8 cellular contexts compared by ENCODE assay signal in the genomic region with DNA sequence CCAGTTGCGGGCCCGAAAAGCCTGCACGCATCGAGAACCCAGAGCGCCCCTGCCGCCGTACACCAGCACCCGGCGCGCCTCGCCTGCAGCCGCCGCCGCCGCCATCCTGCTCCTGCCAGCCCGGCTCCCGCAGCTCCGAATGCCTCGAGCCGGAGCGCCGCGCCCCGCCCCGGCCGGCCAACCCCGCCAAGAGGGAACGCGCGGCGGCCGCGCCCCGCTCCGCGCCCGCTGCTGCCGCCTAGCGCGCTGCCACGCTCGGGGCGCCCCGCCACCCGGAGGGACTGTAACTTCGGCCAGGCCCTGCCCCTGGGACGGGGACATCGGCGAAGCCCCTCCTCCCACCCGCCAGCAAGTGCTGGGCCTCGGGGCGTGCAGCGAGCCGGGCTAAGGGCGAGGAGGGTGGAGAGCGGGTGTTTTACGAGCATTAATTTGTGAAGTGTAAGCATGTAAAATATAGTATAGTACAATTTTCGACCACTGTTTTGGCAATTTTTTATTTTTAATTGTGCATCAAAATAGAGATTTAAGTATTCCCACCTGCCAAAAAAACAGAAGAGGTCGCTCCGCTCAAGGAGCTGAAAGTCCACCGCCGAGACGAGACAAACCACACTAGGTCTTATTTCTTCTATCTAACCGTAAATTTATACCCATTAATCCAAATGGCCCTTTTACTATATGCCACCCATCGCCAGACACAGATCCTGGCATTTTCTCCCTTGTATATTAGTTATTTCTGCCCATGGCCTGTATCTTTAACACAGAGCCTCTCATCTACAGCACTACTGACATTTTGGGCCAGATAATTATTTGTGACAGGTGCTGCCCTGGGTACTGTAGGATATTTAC. TPM values are rescaled to one million over a fixed set of nuclear protein-coding genes. Genes with fewer than 3 reads are reported as not detected.
A peak's percentile ranks its signal among the peaks of the same experiment; 100 is the strongest.
DNase-seq lines count a peak whose midpoint lies in the region; ATAC-seq and TF ChIP-seq lines count a peak whose summit lies in the region.

A gene (minus strand): TSS at position 141 of the 846 bp plus-strand sequence. CDS start 36 bp downstream, at position 105.

- CTCF ChIA-PET in activated naive CD4-positive, alpha-beta T cell treated with anti-CD3 and anti-CD28 coated beads, Interleukin-2, amount 10 ng/mL, durations not matched to agents 7 days and 5 days (lab: Charles Lee): interaction anchor here (0.6 to 1.2 kb wide), 3 partner anchors 9 to 13 kb away, joined by 3 to 4 read pairs (median 3); no protein-coding TSS in a partner anchor

- peak within 1 kb of the TSS; percentile 94 for H3K27ac Mint-ChIP-seq in activated naive CD4-positive, alpha-beta T cell treated with anti-CD3 and anti-CD28 coated beads, Interleukin-2, amount 10 ng/mL, durations not matched to agents 7 days and 5 days

- H3K27ac ChIP-seq in DOHH2 (ENCODE audit: low read depth, low read length): peak within 1 kb of the TSS; percentile 11
- H3K27ac ChIP-seq in HUES64 (ENCODE audit: low read depth, low read length): no peak within 1 kb of the TSS
- H3K27ac ChIP-seq in SK-N-MC: no peak within 1 kb of the TSS
- H3K27ac ChIP-seq in temporal lobe (ENCODE audit: low read depth, low read length): peak within 1 kb of the TSS; percentile 97

- H3K36me3 ChIP-seq in DOHH2 (ENCODE audit: control insufficient read depth, low read length) (peaks cover 25% of the 10 kb centered on the region), HUES64 (ENCODE audit: insufficient read depth, low read length) (peaks cover 14% of the 10 kb centered on the region), SK-N-MC (ENCODE audit: insufficient read depth, low read length) (no peaks in the 10 kb centered on the region)

- no peaks in the 10 kb centered on the region for H3K9me2 ChIP-seq in DOHH2 (replicated peaks; ENCODE audit: control insufficient read depth, low read length)

- WGBS in HUES64: 2% methylated on average over 62 of the region's 65 CpGs

- peak; percentile 38 for TF ChIP-seq CTCF in DOHH2 (IDR thresholded peaks at IDR 0.05; ENCODE audit: low read depth, low read length, poor library complexity, severe bottlenecking)
- no peak for TF ChIP-seq CTCF in omental fat pad (IDR thresholded peaks at IDR 0.05)

- H3K4me1 ChIP-seq in DOHH2 (ENCODE audit: control insufficient read depth, low read length): peaks cover 24% of the 10 kb centered on the region
- H3K4me1 ChIP-seq in HUES64 (ENCODE audit: insufficient read depth, low read length): peaks cover 14% of the 10 kb centered on the region

- peaks cover 28% of the 10 kb centered on the region for H3K4me1 Mint-ChIP-seq in activated naive CD4-positive, alpha-beta T cell treated with anti-CD3 and anti-CD28 coated beads, Interleukin-2, amount 10 ng/mL, durations not matched to agents 7 days and 5 days

- peaks cover 12% of the 10 kb centered on the region for H3K36me3 Mint-ChIP-seq in activated naive CD4-positive, alpha-beta T cell treated with anti-CD3 and anti-CD28 coated beads, Interleukin-2, amount 10 ng/mL, durations not matched to agents 7 days and 5 days

- ATAC-seq in GM21447 (IDR thresholded peaks at IDR 0.05; ENCODE audit: unreplicated experiment): peak; percentile 93
- ATAC-seq in omental fat pad (ENCODE audit: low FRiP score): peak; percentile 90

- H3K9me3 ChIP-seq in DOHH2 (ENCODE audit: control insufficient read depth, insufficient read depth, low read length) (no peaks in the 10 kb centered on the region), HUES64 (ENCODE audit: insufficient read depth, low read depth, low read length) (no peaks in the 10 kb centered on the region), SK-N-MC (ENCODE audit: low read depth, low read length) (no peaks in the 10 kb centered on the region)

- H3K4me3 Mint-ChIP-seq in activated naive CD4-positive, alpha-beta T cell treated with anti-CD3 and anti-CD28 coated beads, Interleukin-2, amount 10 ng/mL, durations not matched to agents 7 days and 5 days: peak within 1 kb of the TSS; percentile 99

- peak within 1 kb of the TSS; percentile 87 for H3K4me3 ChIP-seq in DOHH2 (ENCODE audit: low read length)
- H3K4me3 ChIP-seq in HUES64 (ENCODE audit: low read length): peak within 1 kb of the TSS; percentile 67
- peak within 1 kb of the TSS; percentile 80 for H3K4me3 ChIP-seq in SK-N-MC

- H3F3A ChIP-seq in DOHH2 (ENCODE audit: control insufficient read depth, insufficient read depth): no peaks in the 10 kb centered on the region

- H3K27me3 Mint-ChIP-seq in activated naive CD4-positive, alpha-beta T cell treated with anti-CD3 and anti-CD28 coated beads, Interleukin-2, amount 10 ng/mL, durations not matched to agents 7 days and 5 days: peaks cover 16% of the 10 kb centered on the region

- peak within 1 kb of the TSS; percentile 83 for H3K4me2 ChIP-seq in DOHH2 (ENCODE audit: low read length)

- DNase-seq in SK-N-MC (ENCODE audit: low read depth, low spot score): no peak
- DNase-seq in activated naive CD4-positive, alpha-beta T cell treated with anti-CD3 and anti-CD28 coated beads, Interleukin-2, amount 10 ng/mL, durations not matched to agents 7 days and 5 days: peak; percentile 81
- DNase-seq in glomerular endothelial cell (ENCODE audit: extremely low read depth, low read depth, low spot score): no peak
- peak; percentile 26 for DNase-seq in omental fat pad (ENCODE audit: low spot score)

- no peaks in the 10 kb centered on the region for H3K9me3 Mint-ChIP-seq in activated naive CD4-positive, alpha-beta T cell treated with anti-CD3 and anti-CD28 coated beads, Interleukin-2, amount 10 ng/mL, durations not matched to agents 7 days and 5 days

- no peaks in the 10 kb centered on the region for H4K20me1 ChIP-seq in DOHH2 (ENCODE audit: control insufficient read depth, insufficient read depth, low read depth, low read length)

- peak within 1 kb of the TSS; percentile 65 for H3K9ac ChIP-seq in HUES64 (ENCODE audit: low read depth, low read length)
- peak within 1 kb of the TSS; percentile 72 for H3K9ac ChIP-seq in SK-N-MC (ENCODE audit: insufficient read length)

- H3K27me3 ChIP-seq in DOHH2 (ENCODE audit: control insufficient read depth, low read length): peaks cover 9% of the 10 kb centered on the region; the same call in 1 of the 2 replicates
- H3K27me3 ChIP-seq in HUES64 (ENCODE audit: insufficient read depth, low read length): peaks cover 12% of the 10 kb centered on the region; the same call in 1 of the 2 replicates

- peaks cover 30% of the 10 kb centered on the region for H3K79me2 ChIP-seq in DOHH2 (ENCODE audit: control insufficient read depth, low read length)

RNA-seq across cellular contexts. Expression of the gene that starts here (rescaled TPM):
- polyA plus RNA-seq in HUES64 (2013, experiment 1 of 2): 23.1 TPM
- 27.5 TPM for polyA plus RNA-seq in HUES64 (2013, experiment 2 of 2)
- 10.0 and 23.7 TPM in 2 replicates for total RNA-seq in glomerular endothelial cell
- 10 to 100 TPM; 17.2 to 58.7 (median 35.5) TPM for total RNA-seq in omental fat pad
- 36.4 TPM for total RNA-seq in temporal lobe

Comparison
In these comparisons a context has a peak if more than half of its experiments do, and no peak if none do; other contexts are left out.
1. H3K27ac ChIP-seq: peak in DOHH2 (single experiment) and temporal lobe (single experiment); none in HUES64 (single experiment) and SK-N-MC (single experiment).
2. DNase-seq: peak in activated naive CD4-positive, alpha-beta T cell treated with anti-CD3 and anti-CD28 coated beads, Interleukin-2, amount 10 ng/mL, durations not matched to agents 7 days and 5 days (single experiment) and omental fat pad (single experiment); none in SK-N-MC (single experiment) and glomerular endothelial cell (single experiment).
3. Peak in every context shown above with its lines, with median percentiles within 50 percentile points of each other: H3K4me3 ChIP-seq.